8 cellular contexts compared by ENCODE assay signal in the genomic region with DNA sequence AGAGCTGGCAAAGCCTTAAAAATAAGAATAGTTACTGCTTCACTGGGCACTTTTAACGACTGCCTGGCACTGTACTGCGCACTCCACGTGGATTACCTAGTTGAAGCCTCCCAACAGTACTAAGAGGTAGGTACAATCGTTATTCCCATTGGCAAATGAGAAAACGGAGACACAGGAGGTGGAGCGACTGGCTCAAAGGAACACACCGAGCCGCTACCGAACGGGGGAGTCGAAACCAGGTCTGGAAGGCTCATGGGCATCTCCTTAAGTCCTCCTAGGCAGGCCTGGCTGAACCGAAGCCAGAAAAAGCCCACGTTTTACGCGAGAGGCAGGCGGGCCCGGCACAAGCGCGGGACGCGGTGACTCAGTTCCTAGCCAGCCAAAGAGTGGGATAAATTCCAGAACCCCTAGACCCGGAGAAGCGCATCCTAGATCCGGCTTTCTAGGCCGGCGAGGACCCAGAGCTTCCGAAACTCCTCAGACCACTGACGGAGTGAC. TPM values are rescaled to one million over a fixed set of nuclear protein-coding genes. Genes with fewer than 3 reads are reported as not detected.
DNase-seq lines count a peak whose midpoint lies in the region; ATAC-seq, FAIRE-seq and TF ChIP-seq lines count a peak whose summit lies in the region.

No MANE protein-coding gene starts in this region.

- H3K27me3 ChIP-seq in endothelial cell of umbilical vein (ENCODE audit: control insufficient read depth in 2 of 2, insufficient read depth in 2 of 2, low read length in 2 of 2), result no peaks in the 10 kb centered on the region

- H3K36me3 ChIP-seq in endothelial cell of umbilical vein (ENCODE audit: control insufficient read depth in 2 of 2, extremely low read depth in 1 of 2, insufficient read depth in 2 of 2, low read length in 2 of 2) (peaks cover 9 to 22% of the 10 kb centered on the region in 2 experiments), mucosa of descending colon (ENCODE audit: low read depth) (peaks cover 10% of the 10 kb centered on the region)

- H4K20me1 ChIP-seq in endothelial cell of umbilical vein (replicated peaks; ENCODE audit: control insufficient read depth, extremely low read depth, insufficient read depth, low read length), result peaks cover 3% of the 10 kb centered on the region

- CTCF ChIA-PET in endothelial cell of umbilical vein (lab: Charles Lee), result interaction anchor here (1.0 to 1.5 kb wide), 3 partner anchors 10 to 43 kb away, joined by 3 to 4 read pairs (median 4); no protein-coding TSS in a partner anchor

- peak overlapping the region; percentile 79 for H3K27ac ChIP-seq in endothelial cell of umbilical vein (ENCODE audit: insufficient read depth, low read depth, low read length)

- peaks cover 75% of the 10 kb centered on the region for H3K79me2 ChIP-seq in endothelial cell of umbilical vein (ENCODE audit: control insufficient read depth, insufficient read depth, low read length)

- peak overlapping the region; percentile 93 for H3K9ac ChIP-seq in endothelial cell of umbilical vein (replicated peaks; ENCODE audit: extremely low read depth, insufficient read depth, low read length)

- TF ChIP-seq POLR2A in endothelial cell of umbilical vein (IDR thresholded peaks at IDR 0.05; ENCODE audit: low read depth, low read length), result peak; percentile 36

- H3K4me3 ChIP-seq in LNCaP clone FGC (ENCODE audit: low read depth, low read length) (peak overlapping the region; percentile 93), endothelial cell of umbilical vein (replicated peaks in 1 of 3; ENCODE audit: insufficient read depth in 1 of 3, low read depth in 1 of 3, low read length in 3 of 3) (peak overlapping the region; percentile 33 to 96 (median 65)), mucosa of descending colon (peak overlapping the region; percentile 97)

- H3K9me1 ChIP-seq in endothelial cell of umbilical vein (replicated peaks; ENCODE audit: control insufficient read depth, extremely low read depth, insufficient read depth, low read length), result no peaks in the 10 kb centered on the region

- no peak for FAIRE-seq in endothelial cell of umbilical vein (lab: Jason Lieb, UNC)

- no peak for DNase-seq in Right ventricle myocardium inferior (ENCODE audit: missing footprints)
- DNase-seq in cardiac septum (ENCODE audit: low spot score), result no peak
- DNase-seq in LNCaP clone FGC (ENCODE audit: low read depth), result peak; percentile 56
- DNase-seq in activated CD4-positive, alpha-beta T cell treated with anti-CD3 and anti-CD28 coated beads, Interleukin-2, amount 50 U/mL, for 48 hours, result peak; percentile 36 to 46
- peak; percentile 77 for DNase-seq in endothelial cell of umbilical vein (ENCODE audit: low read depth, low spot score)
- peak; percentile 43 to 68 (median 60) for DNase-seq in mucosa of descending colon
- peak; percentile 44 for DNase-seq in superior temporal gyrus (ENCODE audit: extremely low spot score)

- POLR2A ChIA-PET in endothelial cell of umbilical vein (lab: Charles Lee), result interaction anchor here (1.4 to 2.0 kb wide), 2 partner anchors 8 to 28 kb away, joined by 6 to 12 read pairs; no protein-coding TSS in a partner anchor

- peak overlapping the region; percentile 91 for H3K4me2 ChIP-seq in endothelial cell of umbilical vein (ENCODE audit: insufficient read depth, low read length)

- peak; percentile 17 for ATAC-seq in Right ventricle myocardium inferior
- peak; percentile 49 for ATAC-seq in mucosa of descending colon
- no peak for ATAC-seq in GM21390 (IDR thresholded peaks at IDR 0.05; ENCODE audit: unreplicated experiment)

- TF ChIP-seq CTCF in LNCaP clone FGC (IDR thresholded peaks at IDR 0.05; ENCODE audit: control insufficient read depth, extremely low read depth, insufficient read depth), result no peak
- TF ChIP-seq CTCF in endothelial cell of umbilical vein (IDR thresholded peaks at IDR 0.05; ENCODE audit: extremely low read depth in 1 of 2, insufficient read depth in 1 of 2, low read depth in 1 of 2, low read length in 2 of 2), result no peak
- TF ChIP-seq CTCF in mucosa of descending colon (IDR thresholded peaks at IDR 0.05), result no peak

- BruUV-seq in endothelial cell of umbilical vein (replicated peaks; lab: Mats Ljungman, UMichigan), result no TSS peak

- dilution Hi-C loops in endothelial cell of umbilical vein (cut with MboI; ENCODE audit: extremely low pct_ligation_motif_present, low sequenced_read_pairs), result no loop called here

- H3K4me1 ChIP-seq in endothelial cell of umbilical vein (ENCODE audit: control insufficient read depth, extremely low read depth, insufficient read depth, low read length) (peaks cover 21% of the 10 kb centered on the region), mucosa of descending colon (ENCODE audit: low read depth) (peaks cover 26% of the 10 kb centered on the region)

- H3K9me3 ChIP-seq in endothelial cell of umbilical vein (replicated peaks; ENCODE audit: control insufficient read depth, insufficient read depth, low read length) (no peaks in the 10 kb centered on the region), mucosa of descending colon (no peaks in the 10 kb centered on the region)

- intact Hi-C loops in Right ventricle myocardium inferior (cut with DNase I), result loop anchor here (1.0 to 5.0 kb wide), 2 partner anchors 33 to 81 kb away; a partner anchor contains a TSS
- intact Hi-C loops in cardiac septum (cut with DNase I), result loop anchor here (2.0 kb wide), 1 partner anchor 33 kb away; a partner anchor contains a TSS
- intact Hi-C loops in endothelial cell of umbilical vein (cut with micrococcal nuclease), result loop anchor here (1.0 kb wide), 4 partner anchors 29 to 96 kb away; a partner anchor contains a TSS
- intact Hi-C loops in mucosa of descending colon (cut with DNase I, micrococcal nuclease), result no loop called here

- H2AFZ ChIP-seq in endothelial cell of umbilical vein (ENCODE audit: low read depth, low read length), result peak overlapping the region; percentile 4

RNA-seq across cellular contexts. Expression of a gene that starts 0.5 kb away (rescaled TPM):
- 107 TPM for total RNA-seq in Right ventricle myocardium inferior
- 95.6 TPM for total RNA-seq in cardiac septum
- total RNA-seq in endothelial cell of umbilical vein, result 148 and 150 TPM in 2 replicates
- polyA plus RNA-seq in endothelial cell of umbilical vein, result 19.3 and 32.6 TPM in 2 replicates
- polyA plus RNA-seq in endothelial cell of umbilical vein (2011; cell fraction: cytosol; rRNA removed), result 91.8 and 121 TPM in 2 replicates
- 44.7 and 69.2 TPM in 2 replicates for polyA plus RNA-seq in endothelial cell of umbilical vein (2011; cell fraction: nucleus; rRNA removed)
- polyA plus RNA-seq in endothelial cell of umbilical vein (2012), result 144 and 167 TPM in 2 replicates
- 11.9 and 14.5 TPM in 2 replicates for polyA minus RNA-seq in endothelial cell of umbilical vein
- 22.3 TPM for polyA minus RNA-seq in endothelial cell of umbilical vein (2011; cell fraction: cytosol; rRNA and poly(A)+ RNA removed)
- 6.2 and 6.3 TPM in 2 replicates for polyA minus RNA-seq in endothelial cell of umbilical vein (2011; cell fraction: nucleus; rRNA and poly(A)+ RNA removed)
- total RNA-seq in mucosa of descending colon, result 10 to 100 TPM; 72.8 to 90.9 (median 90.7) TPM

RNA-seq across cellular contexts. Expression of a gene that starts 0.9 kb away (rescaled TPM):
- total RNA-seq in Right ventricle myocardium inferior (38.1 TPM), cardiac septum (46.5 TPM), endothelial cell of umbilical vein (113 and 122 TPM in 2 replicates), mucosa of descending colon (10 to 100 TPM; 67.3 to 79.5 (median 76.7) TPM)
- 67.1 and 67.8 TPM in 2 replicates for polyA plus RNA-seq in endothelial cell of umbilical vein
- polyA plus RNA-seq in endothelial cell of umbilical vein (2011; cell fraction: cytosol; rRNA removed), result 89.4 and 102 TPM in 2 replicates
- 51.2 and 54.0 TPM in 2 replicates for polyA plus RNA-seq in endothelial cell of umbilical vein (2011; cell fraction: nucleus; rRNA removed)
- polyA plus RNA-seq in endothelial cell of umbilical vein (2012), result 72.9 and 103 TPM in 2 replicates
- 48.1 and 55.6 TPM in 2 replicates for polyA minus RNA-seq in endothelial cell of umbilical vein
- polyA minus RNA-seq in endothelial cell of umbilical vein (2011; cell fraction: cytosol; rRNA and poly(A)+ RNA removed), result 33.1 TPM
- 15.5 and 17.6 TPM in 2 replicates for polyA minus RNA-seq in endothelial cell of umbilical vein (2011; cell fraction: nucleus; rRNA and poly(A)+ RNA removed)

RNA-seq across cellular contexts. Expression of a gene that starts 30.7 kb away (rescaled TPM):
- 3.6 TPM for total RNA-seq in Right ventricle myocardium inferior
- 3.4 TPM for total RNA-seq in cardiac septum
- 6.9 and 9.6 TPM in 2 replicates for total RNA-seq in endothelial cell of umbilical vein
- polyA plus RNA-seq in endothelial cell of umbilical vein, result 3.8 and 4.2 TPM in 2 replicates
- 2.6 and 3.6 TPM in 2 replicates for polyA plus RNA-seq in endothelial cell of umbilical vein (2011; cell fraction: cytosol; rRNA removed)
- polyA plus RNA-seq in endothelial cell of umbilical vein (2011; cell fraction: nucleus; rRNA removed), result 6.4 TPM in 2 replicates
- 3.3 and 3.9 TPM in 2 replicates for polyA plus RNA-seq in endothelial cell of umbilical vein (2012)
- polyA minus RNA-seq in endothelial cell of umbilical vein, result 2.9 and 3.2 TPM in 2 replicates
- polyA minus RNA-seq in endothelial cell of umbilical vein (2011; cell fraction: cytosol; rRNA and poly(A)+ RNA removed), result 5.2 TPM
- 3.5 and 3.7 TPM in 2 replicates for polyA minus RNA-seq in endothelial cell of umbilical vein (2011; cell fraction: nucleus; rRNA and poly(A)+ RNA removed)
- total RNA-seq in mucosa of descending colon, result 1 to 10 TPM; 4.3 to 9.9 (median 6.6) TPM

RNA-seq across cellular contexts. Expression of a gene that starts 30.8 kb away (rescaled TPM):
- total RNA-seq in Right ventricle myocardium inferior (18.9 TPM), cardiac septum (15.0 TPM), endothelial cell of umbilical vein (48.3 and 51.5 TPM in 2 replicates), mucosa of descending colon (10 to 100 TPM; 23.2 to 33.5 (median 24.8) TPM)
- polyA plus RNA-seq in endothelial cell of umbilical vein, result 53.0 and 56.1 TPM in 2 replicates
- polyA plus RNA-seq in endothelial cell of umbilical vein (2011; cell fraction: cytosol; rRNA removed), result 34.9 and 39.5 TPM in 2 replicates
- polyA plus RNA-seq in endothelial cell of umbilical vein (2011; cell fraction: nucleus; rRNA removed), result 120 and 124 TPM in 2 replicates
- 23.6 and 28.9 TPM in 2 replicates for polyA plus RNA-seq in endothelial cell of umbilical vein (2012)
- 43.7 and 45.0 TPM in 2 replicates for polyA minus RNA-seq in endothelial cell of umbilical vein
- 26.6 TPM for polyA minus RNA-seq in endothelial cell of umbilical vein (2011; cell fraction: cytosol; rRNA and poly(A)+ RNA removed)
- 41.0 and 42.1 TPM in 2 replicates for polyA minus RNA-seq in endothelial cell of umbilical vein (2011; cell fraction: nucleus; rRNA and poly(A)+ RNA removed)

RNA-seq across cellular contexts. Expression of a gene that starts 33.4 kb away (rescaled TPM):
- total RNA-seq in Right ventricle myocardium inferior (51.1 TPM), cardiac septum (40.4 TPM), endothelial cell of umbilical vein (232 and 294 TPM in 2 replicates), mucosa of descending colon (100 to 1,000 TPM; 107 to 153 (median 119) TPM)
- 732 and 831 TPM in 2 replicates for polyA plus RNA-seq in endothelial cell of umbilical vein
- 592 and 680 TPM in 2 replicates for polyA plus RNA-seq in endothelial cell of umbilical vein (2011; cell fraction: cytosol; rRNA removed)
- polyA plus RNA-seq in endothelial cell of umbilical vein (2011; cell fraction: nucleus; rRNA removed), result 240 and 298 TPM in 2 replicates
- 433 and 461 TPM in 2 replicates for polyA plus RNA-seq in endothelial cell of umbilical vein (2012)
- 177 and 244 TPM in 2 replicates for polyA minus RNA-seq in endothelial cell of umbilical vein
- 51.4 TPM for polyA minus RNA-seq in endothelial cell of umbilical vein (2011; cell fraction: cytosol; rRNA and poly(A)+ RNA removed)
- 67.8 and 124 TPM in 2 replicates for polyA minus RNA-seq in endothelial cell of umbilical vein (2011; cell fraction: nucleus; rRNA and poly(A)+ RNA removed)

Comparison
In these comparisons a context has a peak if more than half of its experiments do, and no peak if none do; other contexts are left out.
1. DNase-seq: peak in LNCaP clone FGC (single experiment), activated CD4-positive, alpha-beta T cell treated with anti-CD3 and anti-CD28 coated beads, Interleukin-2, amount 50 U/mL, for 48 hours (2 of 2), endothelial cell of umbilical vein (single experiment), mucosa of descending colon (3 of 3) and superior temporal gyrus (single experiment); none in Right ventricle myocardium inferior (single experiment) and cardiac septum (single experiment).
2. intact Hi-C loops: an anchor here in Right ventricle myocardium inferior (1.0 to 5.0 kb wide), cardiac septum (2.0 kb wide) and endothelial cell of umbilical vein (1.0 kb wide); none called in mucosa of descending colon.
3. Peak in every context shown above with its lines, with median percentiles within 50 percentile points of each other: H3K4me3 ChIP-seq.